Comparison of ENCODE assay signal across 9 cellular contexts in the genomic region with DNA sequence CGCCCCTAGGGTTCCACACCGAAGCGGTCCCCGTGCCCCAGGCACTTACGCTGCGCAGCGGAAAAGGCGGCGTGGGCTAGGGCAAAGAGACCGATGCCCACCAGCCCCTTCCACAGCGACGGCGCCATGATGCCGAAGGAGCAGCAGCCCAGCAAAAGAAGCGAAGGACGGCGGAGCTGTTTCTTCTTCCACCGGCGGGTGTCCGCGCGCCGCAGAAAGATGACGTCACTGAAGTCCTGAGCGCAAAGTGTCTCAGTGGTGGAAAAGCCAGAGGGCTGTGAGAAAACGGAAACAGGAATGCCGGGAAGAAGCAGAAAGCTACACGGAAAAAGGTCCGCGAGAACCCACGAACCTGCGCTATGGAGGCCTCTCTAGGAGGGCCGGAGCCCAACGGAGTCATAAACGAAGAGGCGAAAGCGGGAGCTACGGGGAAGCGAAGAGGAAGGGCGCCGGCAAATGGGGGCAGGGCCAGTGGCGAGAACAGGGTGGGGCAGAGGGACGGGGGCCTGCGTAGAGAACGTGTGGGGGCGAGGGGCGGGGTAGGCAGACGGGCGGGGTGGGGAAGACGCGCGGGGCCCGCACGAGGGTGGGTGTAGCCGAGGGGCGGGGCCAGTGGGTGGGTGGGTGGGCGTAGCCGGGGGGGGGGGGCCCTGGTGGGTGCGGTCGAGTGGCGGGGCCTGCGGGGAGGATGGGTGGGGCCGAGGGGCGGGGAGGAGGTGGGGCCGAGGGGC. TPM values are rescaled to one million over a fixed set of nuclear protein-coding genes. Genes with fewer than 3 reads are reported as not detected.
A peak's percentile ranks its signal among the peaks of the same experiment; 100 is the strongest.
DNase-seq lines count a peak whose midpoint lies in the region; ATAC-seq, FAIRE-seq and TF ChIP-seq lines count a peak whose summit lies in the region.
"Had no signal": no experiment of that assay in that cellular context is flagged by ENCODE, and none has a peak within 500 bp of the region (broad histone marks: within the 10 kb centered on the region; RNA-seq: fewer than 3 reads in every experiment).

A gene (minus strand): TSS at position 441 of the 731 bp plus-strand sequence. CDS start 313 bp downstream, at position 128.

- H3K79me2 ChIP-seq in HepG2 (ENCODE audit: insufficient read depth, low read length): peaks cover 14% of the 10 kb centered on the region

- in situ Hi-C loops in HepG2 (cut with HindIII; ENCODE audit: extremely low pct_ligation_motif_present, low pct_unique_long_range_greater_than_20kb): no loop called here

- 1% methylated on average over 45 of the region's 65 CpGs for WGBS in HepG2 (ENCODE audit: low lambda C conversion rate)

- DNase-seq in NCI-H748 treated with DMSO at 0.1 percent for 48 hours (lab: John Stamatoyannopoulos, UW) (peak; percentile 85), dermis blood vessel endothelial cell (peak; percentile 84), HepG2 (ENCODE audit: low spot score) (peak; percentile 56)
- peak; percentile 78 to 81 for DNase-seq in activated CD4-positive, alpha-beta T cell treated with anti-CD3 and anti-CD28 coated beads, Interleukin-2, amount 50 U/mL, for 4 hours
- peak; percentile 64 to 65 for DNase-seq in stimulated activated CD4-positive, alpha-beta T cell treated with anti-CD3 and anti-CD28 coated beads, Interleukin-2, amount 100 ng/mL, for 48 hours

- H3K4me2 ChIP-seq in BLaER1 (peak within 1 kb of the TSS; percentile 80), HepG2 (ENCODE audit: low read depth, low read length) (peak within 1 kb of the TSS; percentile 85)

- H3K4me1 ChIP-seq in BLaER1: peaks cover 25% of the 10 kb centered on the region
- H3K4me1 ChIP-seq in HepG2 (ENCODE audit: insufficient read depth, low read length): peaks cover 15% of the 10 kb centered on the region; the same call in 1 of the 2 replicates

- FAIRE-seq in HepG2 (lab: Jason Lieb, UNC): peak; percentile 18
- FAIRE-seq: endometrium had no signal

- peak within 1 kb of the TSS; percentile 42 for H2AFZ ChIP-seq in HepG2 (ENCODE audit: low read length)

- H3K9me3 ChIP-seq in BLaER1 (no peaks in the 10 kb centered on the region), HepG2 (ENCODE audit: low read length) (no peaks in the 10 kb centered on the region)

- H3K9ac ChIP-seq in BLaER1 (peak within 1 kb of the TSS; percentile 79), HepG2 (ENCODE audit: insufficient read depth, low read depth, low read length) (peak within 1 kb of the TSS; percentile 77)

- no peak for TF ChIP-seq RAD21 in HepG2 (CRISPR knock-in tag; IDR thresholded peaks at IDR 0.05)

- peak within 1 kb of the TSS; percentile 76 for H3K27ac ChIP-seq in BLaER1
- peak within 1 kb of the TSS; percentile 86 for H3K27ac ChIP-seq in HepG2 (ENCODE audit: extremely low read length, insufficient read depth, low read length)

- peaks cover 53% of the 10 kb centered on the region for H3K27me3 ChIP-seq in BLaER1
- H3K27me3 ChIP-seq in HepG2 (ENCODE audit: control insufficient read depth in 1 of 2, insufficient read depth in 2 of 2, low read length in 2 of 2): no peaks in the 10 kb centered on the region; a peak in 1 of 5 replicates

- CTCF ChIA-PET in HepG2 (lab: Yijun Ruan, JAX; ENCODE audit: low intra/inter-chr PET ratio, low total read pairs): no interaction called here

- TF ChIP-seq CTCF in HepG2 (CRISPR knock-in tag; IDR thresholded peaks at IDR 0.05): no peak

- H3K36me3 ChIP-seq in BLaER1 (no peaks in the 10 kb centered on the region), HepG2 (replicated peaks in 1 of 2; ENCODE audit: control insufficient read depth in 1 of 2, insufficient read depth in 2 of 2, low read length in 2 of 2) (no peaks in the 10 kb centered on the region)

- intact Hi-C loops in HepG2 (cut with micrococcal nuclease; ENCODE audit: unreplicated experiment): no loop called here

- peak; percentile 26 to 59; a peak in 2 of 4 replicates for TF ChIP-seq POLR2A in HepG2 (IDR thresholded peaks at IDR 0.05; ENCODE audit: insufficient read depth in 1 of 2, low read depth in 2 of 2, low read length in 2 of 2)

- ATAC-seq in GM19372 (IDR thresholded peaks at IDR 0.05; ENCODE audit: low read depth, unreplicated experiment): peak; percentile 74
- ATAC-seq in HG03521 (IDR thresholded peaks at IDR 0.05; ENCODE audit: unreplicated experiment): peak; percentile 81
- peak; percentile 92 for ATAC-seq in HepG2

- POLR2A ChIA-PET in HepG2 (lab: Yijun Ruan, JAX): interaction anchor here (0.6 to 1.0 kb wide), 2 partner anchors 11 to 1026 kb away, joined by 3 to 7 read pairs; a partner anchor contains a TSS

- H4K20me1 ChIP-seq in BLaER1 (peaks cover 21% of the 10 kb centered on the region), HepG2 (ENCODE audit: insufficient read depth, low read length) (no peaks in the 10 kb centered on the region)

- peak within 1 kb of the TSS; percentile 73 for H3K4me3 ChIP-seq in BLaER1
- H3K4me3 ChIP-seq in HepG2 (replicated peaks in 1 of 3; ENCODE audit: insufficient read depth in 1 of 3, low read depth in 2 of 3, low read length in 3 of 3): peak within 1 kb of the TSS; percentile 74 to 85 (median 76)

- TF ChIP-seq EP300 in HepG2 (IDR thresholded peaks at IDR 0.05; ENCODE audit: low read depth in 2 of 2, low read length in 2 of 2): no peak
- no peak for TF ChIP-seq EP300 in HepG2 (CRISPR knock-in tag; IDR thresholded peaks at IDR 0.05; ENCODE audit: borderline replicate concordance)

- BruUV-seq in HepG2 (replicated peaks; lab: Mats Ljungman, UMichigan): no TSS peak

TF ChIP-seq in HepG2, 621 proteins besides CTCF, POLR2A, EP300 and RAD21 (continues in another document):
- no peak for TF ChIP-seq DR1 (CRISPR knock-in tag; IDR thresholded peaks at IDR 0.05)
- TF ChIP-seq ZNF160 (CRISPR knock-in tag; IDR thresholded peaks at IDR 0.05): no peak
- TF ChIP-seq, protein P1, sequence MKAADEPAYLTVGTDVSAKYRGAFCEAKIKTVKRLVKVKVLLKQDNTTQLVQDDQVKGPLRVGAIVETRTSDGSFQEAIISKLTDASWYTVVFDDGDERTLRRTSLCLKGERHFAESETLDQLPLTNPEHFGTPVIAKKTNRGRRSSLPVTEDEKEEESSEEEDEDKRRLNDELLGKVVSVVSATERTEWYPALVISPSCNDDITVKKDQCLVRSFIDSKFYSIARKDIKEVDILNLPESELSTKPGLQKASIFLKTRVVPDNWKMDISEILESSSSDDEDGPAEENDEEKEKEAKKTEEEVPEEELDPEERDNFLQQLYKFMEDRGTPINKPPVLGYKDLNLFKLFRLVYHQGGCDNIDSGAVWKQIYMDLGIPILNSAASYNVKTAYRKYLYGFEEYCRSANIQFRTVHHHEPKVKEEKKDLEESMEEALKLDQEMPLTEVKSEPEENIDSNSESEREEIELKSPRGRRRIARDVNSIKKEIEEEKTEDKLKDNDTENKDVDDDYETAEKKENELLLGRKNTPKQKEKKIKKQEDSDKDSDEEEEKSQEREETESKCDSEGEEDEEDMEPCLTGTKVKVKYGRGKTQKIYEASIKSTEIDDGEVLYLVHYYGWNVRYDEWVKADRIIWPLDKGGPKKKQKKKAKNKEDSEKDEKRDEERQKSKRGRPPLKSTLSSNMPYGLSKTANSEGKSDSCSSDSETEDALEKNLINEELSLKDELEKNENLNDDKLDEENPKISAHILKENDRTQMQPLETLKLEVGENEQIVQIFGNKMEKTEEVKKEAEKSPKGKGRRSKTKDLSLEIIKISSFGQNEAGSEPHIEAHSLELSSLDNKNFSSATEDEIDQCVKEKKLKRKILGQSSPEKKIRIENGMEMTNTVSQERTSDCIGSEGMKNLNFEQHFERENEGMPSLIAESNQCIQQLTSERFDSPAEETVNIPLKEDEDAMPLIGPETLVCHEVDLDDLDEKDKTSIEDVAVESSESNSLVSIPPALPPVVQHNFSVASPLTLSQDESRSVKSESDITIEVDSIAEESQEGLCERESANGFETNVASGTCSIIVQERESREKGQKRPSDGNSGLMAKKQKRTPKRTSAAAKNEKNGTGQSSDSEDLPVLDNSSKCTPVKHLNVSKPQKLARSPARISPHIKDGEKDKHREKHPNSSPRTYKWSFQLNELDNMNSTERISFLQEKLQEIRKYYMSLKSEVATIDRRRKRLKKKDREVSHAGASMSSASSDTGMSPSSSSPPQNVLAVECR (CRISPR knock-in tag; IDR thresholded peaks at IDR 0.05; ENCODE audit: borderline replicate concordance): peak; percentile 54; the same call in 1 of the 2 replicates
- no peak for TF ChIP-seq HMG20A (CRISPR knock-in tag; IDR thresholded peaks at IDR 0.05; ENCODE audit: borderline replicate concordance)
- no peak for TF ChIP-seq JUNB (CRISPR knock-in tag; IDR thresholded peaks at IDR 0.05; ENCODE audit: borderline replicate concordance)
- TF ChIP-seq REL (CRISPR knock-in tag; conservative IDR thresholded peaks at IDR 0.05): no peak
- no peak for TF ChIP-seq ZNF124 (CRISPR knock-in tag; IDR thresholded peaks at IDR 0.05)

RNA-seq across cellular contexts. Expression of the gene that starts here (rescaled TPM):
- total RNA-seq in dermis blood vessel endothelial cell: 5.8 and 13.0 TPM in 2 replicates
- 7.4 and 7.5 TPM in 2 replicates for total RNA-seq in HepG2 (2016; rRNA removed; fragmentation: Illumina TruSeq; extraction: Trizol)
- total RNA-seq in HepG2 (2016; cell fraction: cytosol; rRNA removed; fragmentation: Illumina TruSeq; extraction: Trizol; ENCODE audit: low read depth): 1.1 and 1.2 TPM in 2 replicates
- total RNA-seq in HepG2 (2016; cell fraction: insoluble cytoplasmic fraction; rRNA removed; fragmentation: Illumina TruSeq; extraction: Trizol): 7.8 and 7.9 TPM in 2 replicates
- total RNA-seq in HepG2 (2016; cell fraction: membrane; rRNA removed; fragmentation: Illumina TruSeq; extraction: Trizol): 5.4 and 6.7 TPM in 2 replicates
- total RNA-seq in HepG2 (2016; cell fraction: nucleus; rRNA removed; fragmentation: Illumina TruSeq; extraction: Trizol): 9.4 and 10.7 TPM in 2 replicates
- 7.1 and 8.8 TPM in 2 replicates for polyA plus RNA-seq in HepG2 (2011; rRNA removed)
- polyA plus RNA-seq in HepG2 (2011; cell fraction: cytosol; rRNA removed): 4.9 and 8.3 TPM in 2 replicates
- 1.8 and 2.6 TPM in 2 replicates for polyA plus RNA-seq in HepG2 (2011; cell fraction: nucleus; rRNA removed)
- 8.6 and 8.8 TPM in 2 replicates for polyA plus RNA-seq in HepG2 (2012)
- 1.1 and 1.2 TPM in 2 replicates for polyA plus RNA-seq in HepG2 (2016; cell fraction: cytosol; fragmentation: Illumina TruSeq; extraction: Trizol; ENCODE audit: low read depth)
- polyA plus RNA-seq in HepG2 (2016; cell fraction: insoluble cytoplasmic fraction; fragmentation: Illumina TruSeq; extraction: Trizol; ENCODE audit: low read depth): 7.7 and 8.7 TPM in 2 replicates
- 4.1 and 4.6 TPM in 2 replicates for polyA plus RNA-seq in HepG2 (2016; cell fraction: membrane; fragmentation: Illumina TruSeq; extraction: Trizol; ENCODE audit: low read depth)
- 11.7 and 12.0 TPM in 2 replicates for polyA plus RNA-seq in HepG2 (2016; cell fraction: nucleus; fragmentation: Illumina TruSeq; extraction: Trizol; ENCODE audit: insufficient read depth, low read depth)
- polyA minus RNA-seq in HepG2 (2011; rRNA and poly(A)+ RNA removed; ENCODE audit: low replicate concordance): 9.7 and 15.2 TPM in 2 replicates
- polyA minus RNA-seq in HepG2 (2011; cell fraction: cytosol; rRNA and poly(A)+ RNA removed): 9.1 and 11.5 TPM in 2 replicates
- 7.2 and 9.0 TPM in 2 replicates for polyA minus RNA-seq in HepG2 (2011; cell fraction: nucleus; rRNA and poly(A)+ RNA removed)

Comparison
In these comparisons a context has a peak if more than half of its experiments do, and no peak if none do; other contexts are left out.
1. Peak in every context shown above with its lines: DNase-seq, ATAC-seq, H3K4me3 ChIP-seq and H3K27ac ChIP-seq.